22 cellular contexts compared by ENCODE assay signal in the genomic region with DNA sequence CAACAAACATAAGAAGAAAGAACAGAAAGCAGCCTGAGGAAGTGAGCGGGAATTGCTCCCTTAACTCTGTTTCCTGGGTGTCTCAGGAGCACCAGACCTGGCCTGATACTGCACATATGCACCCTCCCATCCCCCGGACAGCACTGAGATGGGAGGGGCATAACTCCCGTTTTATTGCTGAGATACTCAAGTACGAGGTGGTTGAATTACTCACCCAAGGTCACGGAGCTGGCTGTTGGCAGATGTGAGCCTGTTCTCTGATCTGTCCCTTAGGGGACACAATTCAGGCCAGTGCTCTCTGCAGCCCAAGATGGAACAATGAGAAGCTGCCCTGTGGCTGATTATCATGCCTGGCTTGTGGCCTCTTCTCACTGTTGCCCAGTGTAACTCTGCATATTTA. TPM values are rescaled to one million over a fixed set of nuclear protein-coding genes. Genes with fewer than 3 reads are reported as not detected.
A peak's percentile ranks its signal among the peaks of the same experiment; 100 is the strongest.
DNase-seq lines count a peak whose midpoint lies in the region; ATAC-seq, FAIRE-seq and TF ChIP-seq lines count a peak whose summit lies in the region.
"Had no signal": no experiment of that assay in that cellular context is flagged by ENCODE, and none has a peak within 500 bp of the region (broad histone marks: within the 10 kb centered on the region; RNA-seq: fewer than 3 reads in every experiment).

No MANE protein-coding gene starts in this region.

- peaks cover 0 to 5% (median 0%) of the 10 kb centered on the region in 3 donors for H3K4me1 ChIP-seq in pancreas
- H3K4me1 ChIP-seq: sigmoid colon, upper lobe of right lung had no signal

- WGBS in pancreas, 2 donors, result 32 to 35% methylated on average over 5 of the region's 5 CpGs

- H3K4me3 ChIP-seq in bronchial epithelial cell (ENCODE audit: low read depth, low read length) (no peak overlapping the region), pancreas (no peak overlapping the region)
- H3K4me3 ChIP-seq: BLaER1, K562, sigmoid colon, upper lobe of right lung had no signal

- no peaks in the 10 kb centered on the region for H3K36me3 ChIP-seq in bronchial epithelial cell (ENCODE audit: control insufficient read depth, insufficient read depth, low read length)
- H3K36me3 ChIP-seq in pancreas, result no peaks in the 10 kb centered on the region
- H3K36me3 ChIP-seq: BLaER1, sigmoid colon, upper lobe of right lung had no signal

- DNase-seq in ELR (ENCODE audit: low read depth) (peak; percentile 42), NCI-H524 treated with DMSO at 0.1 percent for 48 hours (lab: John Stamatoyannopoulos, UW) (peak; percentile 87), bronchial epithelial cell (ENCODE audit: low read depth) (no peak), pancreas (no peak), CD1c-positive myeloid dendritic cell (ENCODE audit: extremely low spot score) (no peak)
- DNase-seq: activated CD4-positive, CD25-positive, alpha-beta regulatory T cell; activated effector memory CD4-positive, alpha-beta T cell treated with anti-CD3 and anti-CD28 coated beads, Interleukin-2, amount 50 U/mL, for 16 hours; DND-41; effector CD8-positive, alpha-beta T cell; foreskin melanocyte; H9; mesenchymal stem cell; OCI-M1; sigmoid colon; stimulated activated CD4-positive, alpha-beta T cell treated with anti-CD3 and anti-CD28 coated beads, Interleukin-4, amount 100 ng/mL, for 4 hours; SW 1271; upper lobe of right lung had no signal

- FAIRE-seq in bronchial epithelial cell (lab: Jason Lieb, UNC), result peak; percentile 83
- no peak for FAIRE-seq in pancreas (lab: Jason Lieb, UNC)
- FAIRE-seq: GM12891, K562 had no signal

- intact Hi-C loops in pancreas (cut with DNase I), result no loop called here

- no peaks in the 10 kb centered on the region for H3K9me3 ChIP-seq in pancreas
- H3K9me3 ChIP-seq: BLaER1, sigmoid colon, upper lobe of right lung had no signal

- peak overlapping the region in 3 of 4 donors; percentile 8 to 48 (median 48) for H3K27ac ChIP-seq in pancreas
- H3K27ac ChIP-seq: BLaER1, sigmoid colon, upper lobe of right lung had no signal

- H3K27me3 ChIP-seq in bronchial epithelial cell (ENCODE audit: control insufficient read depth, insufficient read depth, low read length) (peaks cover 9% of the 10 kb centered on the region), pancreas (no peaks in the 10 kb centered on the region)
- H3K27me3 ChIP-seq: BLaER1 had no signal

- TF ChIP-seq CTCF in bronchial epithelial cell (IDR thresholded peaks at IDR 0.05; ENCODE audit: insufficient read depth, low read length, severe bottlenecking) (no peak), pancreas (IDR thresholded peaks at IDR 0.05) (no peak)

- ATAC-seq in pancreas (peak; percentile 37 to 60 (median 42)), HG02970 (IDR thresholded peaks at IDR 0.05; ENCODE audit: low FRiP score, unreplicated experiment) (no peak), HG03571 (IDR thresholded peaks at IDR 0.05; ENCODE audit: unreplicated experiment) (no peak)
- ATAC-seq: K562, upper lobe of right lung had no signal

RNA-seq across cellular contexts. Expression of a gene that starts 9.1 kb away (rescaled TPM):
- total RNA-seq in bronchial epithelial cell (7.2 and 8.4 TPM in 2 replicates), pancreas (1 to 10 TPM; 4.6 to 8.4 (median 6.3) TPM)
- 10 to 100 TPM in 1 of 2 donors, 1 to 10 TPM in 1; 7.8 to 12.2 TPM for polyA plus RNA-seq in pancreas

RNA-seq across cellular contexts. Expression of a gene that starts 28.5 kb away (rescaled TPM):
- total RNA-seq in bronchial epithelial cell, result 0.26 and 0.38 TPM in 2 replicates
- 10 to 100 TPM in 3 of 6 donors, 1 to 10 TPM in 3; 4.9 to 30.7 (median 10.6) TPM for total RNA-seq in pancreas
- 100 to 1,000 TPM in 1 of 2 donors, 10 to 100 TPM in 1; 40.6 to 129 TPM for polyA plus RNA-seq in pancreas
- polyA plus RNA-seq: K562 had no signal

Comparison
In these comparisons a context has a peak if more than half of its experiments do, and no peak if none do; other contexts are left out.
1. DNase-seq: peak in ELR (single experiment) and NCI-H524 treated with DMSO at 0.1 percent for 48 hours (single experiment); none in bronchial epithelial cell (single experiment), pancreas (0 of 6) and CD1c-positive myeloid dendritic cell (single experiment).
2. ATAC-seq: peak in pancreas (4 of 4); none in HG02970 (single experiment) and HG03571 (single experiment).